In genomic region chr12:58067610-58068387, GRCh38 we compare ENCODE assay signal across 12 cellular contexts.
A peak's percentile ranks its signal among the peaks of the same experiment; 100 is the strongest.
DNase-seq lines count a peak whose midpoint lies in the region; TF ChIP-seq lines count a peak whose summit lies in the region.
"Had no signal": no experiment of that assay in that cellular context is flagged by ENCODE, and none has a peak within 500 bp of the region (broad histone marks: within the 10 kb centered on the region; RNA-seq: fewer than 3 reads in every experiment).

No MANE protein-coding gene starts in this region.

- WGBS in smooth muscle cell (ENCODE audit: low lambda C conversion rate) = 47% methylated on average over 1 of the region's 1 CpG
- whole genome bisulfite sequencing in testis, 2 donors = 33 to 41% methylated on average over 1 of the region's 1 CpG

- H3K4me3 ChIP-seq in smooth muscle cell (no peak overlapping the region), testis (no peak overlapping the region)
- H3K4me3 ChIP-seq in CD8-positive, alpha-beta memory T cell (ENCODE audit: low read length) = no peak overlapping the region
- H3K4me3 ChIP-seq: colonic mucosa, right lobe of liver had no signal

- no peaks in the 10 kb centered on the region for H3K9me3 Mint-ChIP-seq in CD8-positive, alpha-beta memory T cell
- H3K9me3 Mint-ChIP-seq: activated CD4-positive, alpha-beta memory T cell treated with anti-CD3 and anti-CD28 coated beads for 36 hours had no signal

- peak overlapping the region in 1 of 7 donors; percentile 23 for H3K4me3 Mint-ChIP-seq in CD8-positive, alpha-beta memory T cell
- H3K4me3 Mint-ChIP-seq: activated CD4-positive, alpha-beta memory T cell treated with anti-CD3 and anti-CD28 coated beads for 36 hours; naive thymus-derived CD4-positive, alpha-beta T cell had no signal

- no peaks in the 10 kb centered on the region for H4K20me1 ChIP-seq in smooth muscle cell (ENCODE audit: low read depth)

- no peaks in the 10 kb centered on the region for H3K36me3 Mint-ChIP-seq in CD8-positive, alpha-beta memory T cell
- H3K36me3 Mint-ChIP-seq: activated CD4-positive, alpha-beta memory T cell treated with anti-CD3 and anti-CD28 coated beads for 36 hours; naive thymus-derived CD4-positive, alpha-beta T cell had no signal

- H3K27me3 Mint-ChIP-seq in CD8-positive, alpha-beta memory T cell = peaks cover 0 to 1% of the 10 kb centered on the region in 2 donors
- H3K27me3 Mint-ChIP-seq: naive thymus-derived CD4-positive, alpha-beta T cell had no signal

- CTCF ChIA-PET in RWPE1 (lab: Yijun Ruan, JAX) = no interaction called here
- CTCF ChIA-PET in CD8-positive, alpha-beta memory T cell (lab: Charles Lee) = no interaction called here

- H3K4me1 Mint-ChIP-seq in CD8-positive, alpha-beta memory T cell = no peaks in the 10 kb centered on the region
- H3K4me1 Mint-ChIP-seq: naive thymus-derived CD4-positive, alpha-beta T cell had no signal

- no peaks in the 10 kb centered on the region for H3F3A ChIP-seq in smooth muscle cell (ENCODE audit: low read depth)

- intact Hi-C loops in testis (cut with DNase I; ENCODE audit: low total_unique reads) = no loop called here

- TF ChIP-seq CTCF in RWPE1 (conservative IDR thresholded peaks at IDR 0.05; ENCODE audit: low read depth) = no peak
- no peak for TF ChIP-seq CTCF in smooth muscle cell (IDR thresholded peaks at IDR 0.05; ENCODE audit: borderline replicate concordance, insufficient read depth, poor library complexity, severe bottlenecking)
- no peak for TF ChIP-seq CTCF in testis (IDR thresholded peaks at IDR 0.05)

- peak overlapping the region; percentile 83 for H3K27ac ChIP-seq in RWPE1
- peak overlapping the region; percentile 38 for H3K27ac ChIP-seq in smooth muscle cell (ENCODE audit: low read depth)
- H3K27ac ChIP-seq in testis = no peak overlapping the region
- no peak overlapping the region for H3K27ac ChIP-seq in CD8-positive, alpha-beta memory T cell (ENCODE audit: low read depth, low read length)
- H3K27ac ChIP-seq: colonic mucosa, right lobe of liver had no signal

- H3K4me1 ChIP-seq in smooth muscle cell (ENCODE audit: low read depth) (no peaks in the 10 kb centered on the region), testis (no peaks in the 10 kb centered on the region)
- no peaks in the 10 kb centered on the region for H3K4me1 ChIP-seq in CD8-positive, alpha-beta memory T cell (ENCODE audit: insufficient read depth, low read length)
- H3K4me1 ChIP-seq: colonic mucosa, right lobe of liver had no signal

- no peaks in the 10 kb centered on the region for H3K79me2 ChIP-seq in smooth muscle cell (ENCODE audit: low read depth)

- no peak overlapping the region for H3K9ac ChIP-seq in smooth muscle cell (ENCODE audit: low read depth)

- no peaks in the 10 kb centered on the region for H3K27me3 ChIP-seq in smooth muscle cell (ENCODE audit: low read depth)
- no peaks in the 10 kb centered on the region for H3K27me3 ChIP-seq in testis
- H3K27me3 ChIP-seq in CD8-positive, alpha-beta memory T cell (ENCODE audit: insufficient read depth, low read length, poor library complexity, severe bottlenecking) = no peaks in the 10 kb centered on the region
- H3K27me3 ChIP-seq: colonic mucosa, right lobe of liver had no signal

- POLR2A ChIA-PET in RWPE1 (lab: Yijun Ruan, JAX; ENCODE audit: low non-redundant PET) = no interaction called here
- POLR2A ChIA-PET in CD8-positive, alpha-beta memory T cell (lab: Charles Lee) = no interaction called here

- TF ChIP-seq POLR2A in testis (IDR thresholded peaks at IDR 0.05) = no peak

- no peak overlapping the region for H3K27ac Mint-ChIP-seq in CD8-positive, alpha-beta memory T cell
- H3K27ac Mint-ChIP-seq: activated CD4-positive, alpha-beta memory T cell treated with anti-CD3 and anti-CD28 coated beads for 36 hours; naive thymus-derived CD4-positive, alpha-beta T cell had no signal

- no peaks in the 10 kb centered on the region for H3K36me3 ChIP-seq in smooth muscle cell (ENCODE audit: low read depth)
- no peaks in the 10 kb centered on the region for H3K36me3 ChIP-seq in testis (ENCODE audit: low read depth, missing control alignments)
- no peaks in the 10 kb centered on the region for H3K36me3 ChIP-seq in CD8-positive, alpha-beta memory T cell (ENCODE audit: insufficient read depth, low read length)
- H3K36me3 ChIP-seq: colonic mucosa, right lobe of liver had no signal

- no peak overlapping the region for H3K4me2 ChIP-seq in smooth muscle cell

- no peak overlapping the region for H2AFZ ChIP-seq in smooth muscle cell (ENCODE audit: low read depth)

- H3K9me3 ChIP-seq in smooth muscle cell (replicated peaks; ENCODE audit: low read depth) = no peaks in the 10 kb centered on the region
- H3K9me3 ChIP-seq in testis = no peaks in the 10 kb centered on the region
- no peaks in the 10 kb centered on the region for H3K9me3 ChIP-seq in CD8-positive, alpha-beta memory T cell (ENCODE audit: low read length)
- H3K9me3 ChIP-seq: colonic mucosa, right lobe of liver had no signal

- peak; percentile 79 for DNase-seq in H4 (ENCODE audit: low spot score)
- DNase-seq in RWPE1 (ENCODE audit: low spot score) = peak; percentile 82
- peak; percentile 74 for DNase-seq in fibroblast of gingiva (ENCODE audit: low read depth)
- DNase-seq in smooth muscle cell (lab: John Stamatoyannopoulos, UW; ENCODE audit: unreplicated experiment) = no peak
- DNase-seq in NCI-H2171 (lab: John Stamatoyannopoulos, UW) = no peak
- no peak for DNase-seq in testis
- DNase-seq in CD8-positive, alpha-beta memory T cell = no peak
- DNase-seq: activated CD4-positive, alpha-beta memory T cell treated with anti-CD3 and anti-CD28 coated beads for 36 hours; activated naive CD4-positive, alpha-beta T cell; colonic mucosa; naive thymus-derived CD4-positive, alpha-beta T cell; right lobe of liver had no signal

Comparison
In these comparisons a context has a peak if more than half of its experiments do, and no peak if none do; other contexts are left out.
1. DNase-seq: peak in H4 (single experiment), RWPE1 (single experiment) and fibroblast of gingiva (single experiment); none in smooth muscle cell (single experiment), NCI-H2171 (single experiment), testis (single experiment) and CD8-positive, alpha-beta memory T cell (0 of 5).
2. H3K27ac ChIP-seq: peak in RWPE1 (single experiment) and smooth muscle cell (single experiment); none in testis (0 of 2) and CD8-positive, alpha-beta memory T cell (single experiment).